In genomic region chr12:10747730-10748129, GRCh38 we compare ENCODE assay signal across 37 cellular contexts. TPM values are rescaled to one million over a fixed set of nuclear protein-coding genes. Genes with fewer than 3 reads are reported as not detected.
"Had no signal": no experiment of that assay in that cellular context is flagged by ENCODE, and none has a peak within 500 bp of the region (broad histone marks: within the 10 kb centered on the region; RNA-seq: fewer than 3 reads in every experiment).

No MANE protein-coding gene starts in this region.

- H3K4me3 Mint-ChIP-seq: activated CD4-positive, alpha-beta memory T cell treated with anti-CD3 and anti-CD28 coated beads, Interleukin-2, amount 10 ng/mL, durations not matched to agents 7 days and 5 days; activated CD8-positive, alpha-beta memory T cell treated with anti-CD3 and anti-CD28 coated beads, Interleukin-2, amount 10 ng/mL, durations not matched to agents 7 days and 5 days; activated naive CD4-positive, alpha-beta T cell treated with anti-CD3 and anti-CD28 coated beads, Interleukin-2, amount 10 ng/mL, durations not matched to agents 7 days and 5 days; activated naive CD8-positive, alpha-beta T cell; activated naive CD8-positive, alpha-beta T cell treated with anti-CD3 and anti-CD28 coated beads, Interleukin-2, amount 50 U/mL, for 24 hours; brain had no signal

- H3K27ac Mint-ChIP-seq: activated CD4-positive, alpha-beta memory T cell treated with anti-CD3 and anti-CD28 coated beads, Interleukin-2, amount 10 ng/mL, durations not matched to agents 7 days and 5 days; activated CD8-positive, alpha-beta memory T cell treated with anti-CD3 and anti-CD28 coated beads, Interleukin-2, amount 10 ng/mL, durations not matched to agents 7 days and 5 days; activated naive CD4-positive, alpha-beta T cell treated with anti-CD3 and anti-CD28 coated beads, Interleukin-2, amount 10 ng/mL, durations not matched to agents 7 days and 5 days; activated naive CD8-positive, alpha-beta T cell; activated naive CD8-positive, alpha-beta T cell treated with anti-CD3 and anti-CD28 coated beads, Interleukin-2, amount 50 U/mL, for 24 hours; brain had no signal

- DNase-seq: activated CD4-positive, alpha-beta memory T cell treated with anti-CD3 and anti-CD28 coated beads, Interleukin-2, amount 10 ng/mL, durations not matched to agents 7 days and 5 days; activated CD4-positive, alpha-beta T cell treated with anti-CD3 and anti-CD28 coated beads for 1 hour; activated CD4-positive, alpha-beta T cell treated with anti-CD3 and anti-CD28 coated beads for 48 hours; activated CD4-positive, CD25-positive, alpha-beta regulatory T cell; activated CD8-positive, alpha-beta memory T cell treated with anti-CD3 and anti-CD28 coated beads for 24 hours; activated CD8-positive, alpha-beta memory T cell treated with anti-CD3 and anti-CD28 coated beads, Interleukin-2, amount 10 ng/mL, durations not matched to agents 7 days and 5 days; activated CD8-positive, alpha-beta memory T cell treated with anti-CD3 and anti-CD28 coated beads, Interleukin-2, amount 50 U/mL, for 48 hours; activated effector memory CD4-positive, alpha-beta T cell treated with Interleukin-2 at 50 U/mL for 16 hours; activated naive CD4-positive, alpha-beta T cell treated with anti-CD3 and anti-CD28 coated beads, Interleukin-2, amount 10 ng/mL, durations not matched to agents 7 days and 5 days; activated naive CD8-positive, alpha-beta T cell treated with anti-CD3 and anti-CD28 coated beads, Interleukin-2, amount 50 U/mL, for 24 hours; activated T-cell treated with anti-CD3 and anti-CD28 coated beads, Interleukin-2, amount 50 U/mL, for 48 hours; anterior cingulate cortex; caudate nucleus; cerebellar nuclear complex; NCI-H1048; NCI-H1105 treated with DMSO at 0.1 percent for 48 hours; NCI-H1436; NCI-H187; NCI-H2029 treated with DMSO at 0.1 percent for 48 hours; NCI-H345; NCI-H524 treated with DMSO at 0.1 percent for 48 hours; NCI-H774; PC-3; Peyer's patch; RPMI8226; SHP77 treated with DMSO at 0.1 percent for 48 hours; SW 1271; T-helper 1 cell; T-helper 2 cell; T1000; WERI-Rb-1 had no signal

- H3K36me3 Mint-ChIP-seq: activated naive CD4-positive, alpha-beta T cell treated with anti-CD3 and anti-CD28 coated beads, Interleukin-2, amount 10 ng/mL, durations not matched to agents 7 days and 5 days; activated naive CD8-positive, alpha-beta T cell; brain had no signal

- H3K9me3 Mint-ChIP-seq: activated CD4-positive, alpha-beta memory T cell treated with anti-CD3 and anti-CD28 coated beads, Interleukin-2, amount 10 ng/mL, durations not matched to agents 7 days and 5 days; activated naive CD8-positive, alpha-beta T cell treated with anti-CD3 and anti-CD28 coated beads, Interleukin-2, amount 50 U/mL, for 24 hours had no signal

RNA-seq across cellular contexts. Expression of gene TAS2R7, which starts 54.7 kb away (rescaled TPM):
- total RNA-seq: activated CD4-positive, alpha-beta memory T cell treated with anti-CD3 and anti-CD28 coated beads, Interleukin-2, amount 10 ng/mL, durations not matched to agents 7 days and 5 days; activated CD8-positive, alpha-beta memory T cell treated with anti-CD3 and anti-CD28 coated beads, Interleukin-2, amount 10 ng/mL, durations not matched to agents 7 days and 5 days; bronchial epithelial cell; MCF 10A; NCI-H460; PC-3; Peyer's patch; SK-MEL-5 had no signal

RNA-seq across cellular contexts. Expression of gene TAS2R8, which starts 59.4 kb away (rescaled TPM):
- total RNA-seq: activated CD4-positive, alpha-beta memory T cell treated with anti-CD3 and anti-CD28 coated beads, Interleukin-2, amount 10 ng/mL, durations not matched to agents 7 days and 5 days; activated CD8-positive, alpha-beta memory T cell treated with anti-CD3 and anti-CD28 coated beads, Interleukin-2, amount 10 ng/mL, durations not matched to agents 7 days and 5 days; bronchial epithelial cell; MCF 10A; NCI-H460; PC-3; Peyer's patch; SK-MEL-5 had no signal
